In the genomic region with DNA sequence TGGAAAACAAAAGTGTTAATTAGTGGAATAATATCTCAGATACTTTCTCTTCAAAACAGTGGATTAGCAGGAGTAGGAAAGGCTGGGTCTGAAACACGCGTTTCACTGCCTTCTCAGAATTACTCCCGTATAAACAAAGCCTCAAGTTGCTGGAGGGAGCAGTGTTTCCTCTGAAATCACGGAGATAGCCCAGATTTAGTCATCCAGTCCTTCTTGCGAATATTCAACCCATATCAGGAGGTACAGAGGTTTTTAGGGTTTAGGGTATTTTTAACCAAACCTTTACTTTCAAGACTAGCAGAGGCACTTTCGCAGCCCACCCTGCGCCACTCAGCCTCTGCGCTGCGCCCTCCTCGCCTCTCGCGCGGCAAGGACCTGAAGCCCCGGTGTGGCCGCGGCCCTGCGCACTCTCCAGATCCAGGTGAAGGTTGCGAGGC, we compare ENCODE assay signal across 8 cellular contexts.
DNase-seq lines count a peak whose midpoint lies in the region; ATAC-seq lines count a peak whose summit lies in the region.

No MANE protein-coding gene starts in this region.

- H3K27ac ChIP-seq in ACC112 (ENCODE audit: low read depth, low read length): peak overlapping the region; percentile 96
- peak overlapping the region; percentile 93 for H3K27ac ChIP-seq in caudate nucleus (ENCODE audit: low read depth, low read length)

- DNase-seq in NCI-H524 treated with DMSO at 0.1 percent for 48 hours (lab: John Stamatoyannopoulos, UW) (peak; percentile 68), caudate nucleus (lab: John Stamatoyannopoulos, UW) (peak in 5 of 61 donors; percentile 7 to 62 (median 46)), left kidney (ENCODE audit: low read depth, low spot score) (peak; percentile 59), NOMO-1 treated with dmso at 0.1 percent for 144 hours (lab: John Stamatoyannopoulos, UW; ENCODE audit: unreplicated experiment) (no peak)

- peaks cover 14% of the 10 kb centered on the region for H3K27me3 Mint-ChIP-seq in stimulated activated naive CD8-positive, alpha-beta T cell treated with anti-CD3 and anti-CD28 coated beads, Interleukin-15, Interleukin-2, amounts not matched to agents 100 ng/mL and 50 ng/mL, for 24 hours

- H3K4me3 ChIP-seq in ACC112 (ENCODE audit: low read depth, low read length): peak overlapping the region; percentile 86

- peaks cover 20% of the 10 kb centered on the region for H3K4me1 Mint-ChIP-seq in stimulated activated naive CD8-positive, alpha-beta T cell treated with anti-CD3 and anti-CD28 coated beads, Interleukin-15, Interleukin-2, amounts not matched to agents 100 ng/mL and 50 ng/mL, for 24 hours (ENCODE audit: low read depth)

- no peaks in the 10 kb centered on the region for H3K9me3 Mint-ChIP-seq in stimulated activated naive CD8-positive, alpha-beta T cell treated with anti-CD3 and anti-CD28 coated beads, Interleukin-15, Interleukin-2, amounts not matched to agents 100 ng/mL and 50 ng/mL, for 24 hours

- no peaks in the 10 kb centered on the region for H3K27me3 ChIP-seq in ACC112 (ENCODE audit: insufficient read depth, low read length)

- no peaks in the 10 kb centered on the region for H3K36me3 Mint-ChIP-seq in stimulated activated naive CD8-positive, alpha-beta T cell treated with anti-CD3 and anti-CD28 coated beads, Interleukin-15, Interleukin-2, amounts not matched to agents 100 ng/mL and 50 ng/mL, for 24 hours (ENCODE audit: low read depth)

- H3K4me3 Mint-ChIP-seq in stimulated activated naive CD8-positive, alpha-beta T cell treated with anti-CD3 and anti-CD28 coated beads, Interleukin-15, Interleukin-2, amounts not matched to agents 100 ng/mL and 50 ng/mL, for 24 hours: peak overlapping the region; percentile 71

- no peaks in the 10 kb centered on the region for H3K36me3 ChIP-seq in ACC112 (ENCODE audit: insufficient read depth, low read length)

- no peak overlapping the region for H2AFZ ChIP-seq in ACC112 (ENCODE audit: low read length, unreplicated experiment)

- H3K4me1 ChIP-seq in ACC112 (ENCODE audit: control insufficient read depth, insufficient read depth, low read length, unreplicated experiment): peaks cover 9% of the 10 kb centered on the region

- peaks cover 27% of the 10 kb centered on the region for H3K79me2 ChIP-seq in ACC112 (ENCODE audit: control insufficient read depth, insufficient read depth, low read length, unreplicated experiment)

- ATAC-seq in GM18517 (IDR thresholded peaks at IDR 0.05; ENCODE audit: unreplicated experiment) (peak; percentile 19), HG03139 (IDR thresholded peaks at IDR 0.05; ENCODE audit: unreplicated experiment) (no peak)

- peak overlapping the region; percentile 6 for H3K27ac Mint-ChIP-seq in stimulated activated naive CD8-positive, alpha-beta T cell treated with anti-CD3 and anti-CD28 coated beads, Interleukin-15, Interleukin-2, amounts not matched to agents 100 ng/mL and 50 ng/mL, for 24 hours
